16 cellular contexts compared by ENCODE assay signal in the genomic region with DNA sequence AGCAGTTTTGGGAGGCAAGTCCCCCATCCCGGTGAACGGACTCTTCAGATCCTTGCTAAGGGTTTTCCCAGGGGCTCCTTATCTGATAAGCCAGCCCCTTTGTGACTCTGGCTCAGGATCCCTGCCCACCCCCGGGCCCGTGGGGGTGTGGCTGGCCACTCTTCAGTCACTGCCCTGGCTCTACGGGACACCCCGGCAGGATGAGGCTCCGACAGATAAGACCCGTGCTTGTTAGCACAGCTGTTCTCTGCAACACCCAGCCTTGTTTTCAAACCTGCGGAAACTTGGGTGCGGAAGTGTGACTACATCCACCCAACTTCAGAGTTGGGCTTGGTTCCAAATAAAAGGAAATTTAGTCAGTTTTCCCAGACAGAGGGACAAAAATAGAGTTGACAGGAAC.
DNase-seq lines count a peak whose midpoint lies in the region; ATAC-seq and TF ChIP-seq lines count a peak whose summit lies in the region.
"Had no signal": no experiment of that assay in that cellular context is flagged by ENCODE, and none has a peak within 500 bp of the region (broad histone marks: within the 10 kb centered on the region; RNA-seq: fewer than 3 reads in every experiment).

No MANE protein-coding gene starts in this region.

- no peaks in the 10 kb centered on the region for H3K4me1 ChIP-seq in body of pancreas
- peaks cover 30 to 99% (median 78%) of the 10 kb centered on the region in 9 donors for H3K4me1 ChIP-seq in heart right ventricle
- H3K4me1 ChIP-seq in neuronal stem cell (ENCODE audit: control insufficient read depth in 2 of 2, insufficient read depth in 1 of 2, low read depth in 1 of 2, low read length in 2 of 2): peaks cover 26 to 30% of the 10 kb centered on the region in 2 donors

- intact Hi-C loops in body of pancreas (cut with DNase I): no loop called here
- intact Hi-C loops in heart right ventricle (cut with DNase I): loop anchor here in 4 of 10 donors (1.0 to 10.0 kb wide), 4 partner anchors 40 to 108 kb away; no protein-coding TSS in a partner anchor
- intact Hi-C loops in activated naive CD4-positive, alpha-beta T cell treated with anti-CD3 and anti-CD28 coated beads for 36 hours (cut with micrococcal nuclease): no loop called here

- no peaks in the 10 kb centered on the region for H3K9me3 Mint-ChIP-seq in activated naive CD4-positive, alpha-beta T cell treated with anti-CD3 and anti-CD28 coated beads for 36 hours
- H3K9me3 Mint-ChIP-seq in activated naive CD4-positive, alpha-beta T cell treated with anti-CD3 and anti-CD28 coated beads, Interleukin-2, amount 50 U/mL, for 72 hours: no peaks in the 10 kb centered on the region
- H3K9me3 Mint-ChIP-seq: mesothelial cell of epicardium had no signal

- H3K18ac ChIP-seq in neuronal stem cell (ENCODE audit: low read length): peak overlapping the region; percentile 36

- H3K4me2 ChIP-seq in neuronal stem cell (ENCODE audit: insufficient read depth, low read length, poor library complexity, severe bottlenecking): no peak overlapping the region
- H3K4me2 ChIP-seq: SK-N-SH had no signal

- H2BK5ac ChIP-seq in neuronal stem cell (ENCODE audit: low read length): no peak overlapping the region

- no peak overlapping the region for H2BK120ac ChIP-seq in neuronal stem cell (ENCODE audit: low read depth, low read length)

- no peaks in the 10 kb centered on the region for H3K79me1 ChIP-seq in neuronal stem cell (ENCODE audit: low read depth, low read length)

- H3K4me3 Mint-ChIP-seq in activated naive CD4-positive, alpha-beta T cell treated with anti-CD3 and anti-CD28 coated beads for 36 hours: no peak overlapping the region
- H3K4me3 Mint-ChIP-seq: CD4-positive, CD25-positive, alpha-beta regulatory T cell; mesothelial cell of epicardium had no signal

- TF ChIP-seq POLR2A in body of pancreas (IDR thresholded peaks at IDR 0.05): no peak

- H3K27me3 ChIP-seq in body of pancreas: no peaks in the 10 kb centered on the region
- H3K27me3 ChIP-seq in heart right ventricle: no peaks in the 10 kb centered on the region
- H3K27me3 ChIP-seq in neuronal stem cell (ENCODE audit: control insufficient read depth in 3 of 3, insufficient read depth in 3 of 3, low read depth in 1 of 3, low read length in 3 of 3): no peaks in the 10 kb centered on the region

- peak overlapping the region; percentile 9 for H3K23ac ChIP-seq in neuronal stem cell (ENCODE audit: low read depth, low read length, poor library complexity)

- no peak overlapping the region for H3K27ac ChIP-seq in body of pancreas
- H3K27ac ChIP-seq in heart right ventricle: peak overlapping the region in 9 of 10 donors; percentile 19 to 87 (median 70)
- H3K27ac ChIP-seq in neuronal stem cell (replicated peaks; ENCODE audit: low read length): no peak overlapping the region
- H3K27ac ChIP-seq: HL-60 had no signal

- H2BK15ac ChIP-seq in neuronal stem cell (ENCODE audit: low read length): no peak overlapping the region

- H3K36me3 ChIP-seq in body of pancreas (replicated peaks in 1 of 2; ENCODE audit: insufficient read depth in 1 of 2, low read depth in 2 of 2): no peaks in the 10 kb centered on the region
- H3K36me3 ChIP-seq in heart right ventricle: no peaks in the 10 kb centered on the region
- no peaks in the 10 kb centered on the region for H3K36me3 ChIP-seq in neuronal stem cell (replicated peaks in 1 of 2; ENCODE audit: control insufficient read depth in 2 of 2, insufficient read depth in 2 of 2, low read length in 2 of 2)

- no peak overlapping the region for H3K9ac ChIP-seq in neuronal stem cell (ENCODE audit: low read depth, low read length, poor library complexity)
- H3K9ac ChIP-seq: SK-N-SH had no signal

- DNase-seq in A172 (ENCODE audit: low spot score) (peak; percentile 96), body of pancreas (peak; percentile 13 to 55 (median 19)), heart right ventricle (peak; percentile 70 to 84), neuronal stem cell (ENCODE audit: low spot score) (no peak), AG08396 (ENCODE audit: low spot score) (no peak)
- DNase-seq in stimulated activated CD4-positive, alpha-beta T cell treated with anti-CD3 and anti-CD28 coated beads, Interleukin-2, amount 100 ng/mL, for 24 hours: no peak
- DNase-seq in activated naive CD4-positive, alpha-beta T cell treated with anti-CD3 and anti-CD28 coated beads for 36 hours: no peak
- no peak for DNase-seq in activated naive CD4-positive, alpha-beta T cell treated with anti-CD3 and anti-CD28 coated beads, Interleukin-2, amount 50 U/mL, for 72 hours (ENCODE audit: low spot score in 2 of 2)
- DNase-seq: activated CD4-positive, alpha-beta T cell treated with anti-CD3 and anti-CD28 coated beads, Interleukin-2, amount 50 U/mL, for 1 hour; activated T-cell treated with anti-CD3 and anti-CD28 coated beads, Interleukin-2, amount 50 U/mL, for 48 hours; CD4-positive, CD25-positive, alpha-beta regulatory T cell; NCI-H1436 treated with DMSO at 0.1 percent for 48 hours; NCI-H446; SK-N-SH had no signal

- H4K91ac ChIP-seq in neuronal stem cell (ENCODE audit: low read depth, low read length, poor library complexity): no peak overlapping the region

- ATAC-seq in body of pancreas: peak; percentile 52
- peak; percentile 72 to 90 (median 80) for ATAC-seq in heart right ventricle
- ATAC-seq in activated naive CD4-positive, alpha-beta T cell treated with anti-CD3 and anti-CD28 coated beads, Interleukin-2, amount 50 U/mL, for 72 hours: no peak

- no peak overlapping the region for H4K8ac ChIP-seq in neuronal stem cell (ENCODE audit: low read depth, low read length)

- H3K27ac Mint-ChIP-seq in activated naive CD4-positive, alpha-beta T cell treated with anti-CD3 and anti-CD28 coated beads for 36 hours: no peak overlapping the region
- H3K27ac Mint-ChIP-seq in activated naive CD4-positive, alpha-beta T cell treated with anti-CD3 and anti-CD28 coated beads, Interleukin-2, amount 50 U/mL, for 72 hours: no peak overlapping the region
- H3K27ac Mint-ChIP-seq: CD4-positive, CD25-positive, alpha-beta regulatory T cell; mesothelial cell of epicardium had no signal

- no peaks in the 10 kb centered on the region for H3K27me3 Mint-ChIP-seq in activated naive CD4-positive, alpha-beta T cell treated with anti-CD3 and anti-CD28 coated beads for 36 hours (ENCODE audit: low read depth)
- H3K27me3 Mint-ChIP-seq: CD4-positive, CD25-positive, alpha-beta regulatory T cell had no signal

- no peak for TF ChIP-seq CTCF in body of pancreas (IDR thresholded peaks at IDR 0.05)
- no peak for TF ChIP-seq CTCF in heart right ventricle (IDR thresholded peaks at IDR 0.05)

- H3K4ac ChIP-seq in neuronal stem cell (ENCODE audit: low read length): no peak overlapping the region

- H3K9me3 ChIP-seq in body of pancreas: no peaks in the 10 kb centered on the region
- H3K9me3 ChIP-seq in heart right ventricle: no peaks in the 10 kb centered on the region
- no peaks in the 10 kb centered on the region for H3K9me3 ChIP-seq in neuronal stem cell (replicated peaks in 1 of 2; ENCODE audit: control insufficient read depth in 2 of 2, insufficient read depth in 1 of 2, low read depth in 1 of 2, low read length in 2 of 2)
- H3K9me3 ChIP-seq: SK-N-SH had no signal

- no peak overlapping the region for H3K14ac ChIP-seq in neuronal stem cell (ENCODE audit: low read length)

- WGBS in body of pancreas, 2 donors: 17 to 24% methylated on average over 10 of the region's 10 CpGs
- WGBS in heart right ventricle, 2 donors: 20 to 21% methylated on average over 10 of the region's 10 CpGs
- WGBS in neuronal stem cell (ENCODE audit: extremely low coverage in 2 of 2, insufficient read length in 2 of 2, insufficient replicate concordance in 1 of 2), 2 donors: no CpG with 5 or more reads among the region's 10 CpGs

- H3K4me1 Mint-ChIP-seq in activated naive CD4-positive, alpha-beta T cell treated with anti-CD3 and anti-CD28 coated beads for 36 hours (ENCODE audit: low read depth): no peaks in the 10 kb centered on the region
- H3K4me1 Mint-ChIP-seq: CD4-positive, CD25-positive, alpha-beta regulatory T cell had no signal

- peak overlapping the region; percentile 51 for H2BK12ac ChIP-seq in neuronal stem cell (ENCODE audit: low read length)

- no peaks in the 10 kb centered on the region for H3K36me3 Mint-ChIP-seq in activated naive CD4-positive, alpha-beta T cell treated with anti-CD3 and anti-CD28 coated beads for 36 hours (ENCODE audit: low read depth)
- H3K36me3 Mint-ChIP-seq in activated naive CD4-positive, alpha-beta T cell treated with anti-CD3 and anti-CD28 coated beads, Interleukin-2, amount 50 U/mL, for 72 hours: no peaks in the 10 kb centered on the region
- H3K36me3 Mint-ChIP-seq: CD4-positive, CD25-positive, alpha-beta regulatory T cell; mesothelial cell of epicardium had no signal

- CTCF ChIA-PET in activated naive CD4-positive, alpha-beta T cell treated with anti-CD3 and anti-CD28 coated beads for 36 hours (lab: Charles Lee): no interaction called here

- H3K4me3 ChIP-seq in body of pancreas (no peak overlapping the region), heart right ventricle (peak overlapping the region in 1 of 10 donors; percentile 9), neuronal stem cell (ENCODE audit: low read length in 2 of 2) (no peak overlapping the region)

- H2AFZ ChIP-seq in neuronal stem cell (ENCODE audit: low read length): no peak overlapping the region

- peak overlapping the region; percentile 15 for H2AK5ac ChIP-seq in neuronal stem cell (ENCODE audit: low read depth, low read length)

Comparison
In these comparisons a context has a peak if more than half of its experiments do, and no peak if none do; other contexts are left out.
1. DNase-seq: peak in A172 (single experiment), body of pancreas (4 of 4) and heart right ventricle (2 of 2); none in neuronal stem cell (single experiment), stimulated activated CD4-positive, alpha-beta T cell treated with anti-CD3 and anti-CD28 coated beads, Interleukin-2, amount 100 ng/mL, for 24 hours (0 of 2), AG08396 (single experiment), activated naive CD4-positive, alpha-beta T cell treated with anti-CD3 and anti-CD28 coated beads for 36 hours (single experiment) and activated naive CD4-positive, alpha-beta T cell treated with anti-CD3 and anti-CD28 coated beads, Interleukin-2, amount 50 U/mL, for 72 hours (0 of 2).
2. ATAC-seq: peak in body of pancreas (single experiment) and heart right ventricle (8 of 8); none in activated naive CD4-positive, alpha-beta T cell treated with anti-CD3 and anti-CD28 coated beads, Interleukin-2, amount 50 U/mL, for 72 hours (0 of 2).
3. H3K27ac ChIP-seq: peak in heart right ventricle (9 of 10); none in body of pancreas (0 of 4) and neuronal stem cell (single experiment).